In genomic region chr15:37106490-37107001, GRCh38 we compare ENCODE assay signal across 9 cellular contexts. TPM values are rescaled to one million over a fixed set of nuclear protein-coding genes. Genes with fewer than 3 reads are reported as not detected.
DNase-seq lines count a peak whose midpoint lies in the region; ATAC-seq, FAIRE-seq and TF ChIP-seq lines count a peak whose summit lies in the region.
"Had no signal": no experiment of that assay in that cellular context is flagged by ENCODE, and none has a peak within 500 bp of the region (broad histone marks: within the 10 kb centered on the region; RNA-seq: fewer than 3 reads in every experiment).

No MANE protein-coding gene starts in this region.

- peak; percentile 71 for DNase-seq in DMS114 treated with DMSO at 0.1 percent for 48 hours (lab: John Stamatoyannopoulos, UW; ENCODE audit: unreplicated experiment)
- peak; percentile 37 for DNase-seq in MM.1S
- DNase-seq in H1 (ENCODE audit: low read depth in 1 of 2, low spot score in 2 of 2) = peak in 1 of 2 experiments; percentile 72
- DNase-seq in CD1c-positive myeloid dendritic cell (ENCODE audit: extremely low spot score) = no peak
- DNase-seq in left lung = no peak

- H3K4ac ChIP-seq in H1 (replicated peaks; ENCODE audit: insufficient read length, low read depth, low read length) = no peak overlapping the region

- TF ChIP-seq POLR2A in H1 (IDR thresholded peaks at IDR 0.05; ENCODE audit: control extremely low read depth in 1 of 2, low read depth in 2 of 2, low read length in 2 of 2) = no peak

- no peak overlapping the region for H4K91ac ChIP-seq in H1 (replicated peaks; ENCODE audit: insufficient read length, low read length)

- no peak overlapping the region; the same call in 1 of the 2 replicates for H3K9ac ChIP-seq in MM.1S (ENCODE audit: low read length)
- no peak overlapping the region for H3K9ac ChIP-seq in H1 (replicated peaks in 1 of 4; ENCODE audit: extremely low read depth in 1 of 4, low read depth in 3 of 4, low read length in 3 of 4)
- peak overlapping the region; percentile 100 for H3K9ac ChIP-seq in neural cell (ENCODE audit: low read length)

- ATAC-seq in GM21576 (IDR thresholded peaks at IDR 0.05; ENCODE audit: unreplicated experiment) (no peak), HG03442 (IDR thresholded peaks at IDR 0.05; ENCODE audit: unreplicated experiment) (no peak), left lung (no peak)

- no peak overlapping the region for H2BK20ac ChIP-seq in H1 (ENCODE audit: low read length)

- TF ChIP-seq CTCF in MM.1S (IDR thresholded peaks at IDR 0.05; ENCODE audit: low read length) (peak; percentile 59), H1 (IDR thresholded peaks at IDR 0.05; ENCODE audit: control extremely low read depth in 1 of 3, insufficient read depth in 1 of 3, low read depth in 1 of 3, low read length in 3 of 3) (peak; percentile 60 to 70 (median 64)), neural cell (IDR thresholded peaks at IDR 0.05; ENCODE audit: poor library complexity, severe bottlenecking) (peak; percentile 68), left lung (IDR thresholded peaks at IDR 0.05) (no peak)

- no peak overlapping the region for H3K56ac ChIP-seq in H1 (replicated peaks; ENCODE audit: insufficient read length, low read depth, low read length)

- FAIRE-seq in H1 (lab: Jason Lieb, UNC) = peak; percentile 88

- H3K4me1 ChIP-seq in MM.1S (ENCODE audit: low read length) = no peaks in the 10 kb centered on the region
- peaks cover 5 to 16% (median 9%) of the 10 kb centered on the region in 4 experiments for H3K4me1 ChIP-seq in H1 (replicated peaks in 1 of 4; ENCODE audit: control insufficient read depth in 3 of 4, insufficient read depth in 4 of 4, low read length in 3 of 4)
- H3K4me1 ChIP-seq in left lung = peaks cover 0 to 3% of the 10 kb centered on the region in 2 donors

- H4K20me1 ChIP-seq in MM.1S (ENCODE audit: insufficient read depth, low read length) (no peaks in the 10 kb centered on the region), H1 (replicated peaks in 1 of 2; ENCODE audit: control insufficient read depth in 1 of 2, insufficient read depth in 2 of 2, low read length in 2 of 2) (peaks cover 3% of the 10 kb centered on the region in 2 experiments), neural cell (ENCODE audit: insufficient read depth) (no peaks in the 10 kb centered on the region)

- no peak overlapping the region for H2BK15ac ChIP-seq in H1 (ENCODE audit: low read length)

- WGBS in H1 (ENCODE audit: extremely low coverage in 1 of 2, insufficient coverage in 1 of 2, insufficient read length in 1 of 2, insufficient replicate concordance in 2 of 2, low coverage in 1 of 2, low lambda C conversion rate in 2 of 2, missing lambda C conversion rate in 1 of 2), 2 experiments = 1% methylated on average over 23 of the region's 23 CpGs; no CpG with 5 or more reads in 1 of the 2 experiments

- POLR2A ChIA-PET in H1 (lab: Charles Lee; ENCODE audit: partially characterized antibody) = interaction anchor here (1.2 kb wide), 1 partner anchor 11 kb away, joined by 3 read pairs; no protein-coding TSS in a partner anchor

- H3K27me3 ChIP-seq in MM.1S (replicated peaks; ENCODE audit: insufficient read depth, low read length) (no peaks in the 10 kb centered on the region), H1 (replicated peaks in 1 of 4; ENCODE audit: control insufficient read depth in 3 of 4, extremely low read depth in 1 of 4, insufficient read depth in 3 of 4, low read length in 3 of 4) (peaks cover 45 to 85% (median 68%) of the 10 kb centered on the region in 4 experiments), neural cell (ENCODE audit: insufficient read depth, low read depth, low read length) (peaks cover 13% of the 10 kb centered on the region), left lung (peaks cover 61 to 100% of the 10 kb centered on the region in 2 donors)

- H2BK120ac ChIP-seq in H1 (replicated peaks; ENCODE audit: low read depth, low read length) = no peak overlapping the region

- H3K79me1 ChIP-seq in H1 (ENCODE audit: low read depth, low read length) = no peaks in the 10 kb centered on the region

- H3K14ac ChIP-seq in H1 (ENCODE audit: insufficient read length) = no peak overlapping the region

- no peaks in the 10 kb centered on the region for H3F3A ChIP-seq in MM.1S (ENCODE audit: insufficient read depth, low read length)
- peaks cover 7% of the 10 kb centered on the region for H3F3A ChIP-seq in neural cell (ENCODE audit: insufficient read depth, low read length, poor library complexity, severe bottlenecking)

- H3K79me2 ChIP-seq in MM.1S (ENCODE audit: low read length) = no peaks in the 10 kb centered on the region
- H3K79me2 ChIP-seq in H1 (ENCODE audit: control insufficient read depth in 1 of 2, insufficient read depth in 2 of 2, low read length in 2 of 2) = no peaks in the 10 kb centered on the region
- H3K79me2 ChIP-seq in neural cell (replicated peaks; ENCODE audit: insufficient read depth, low read length) = peaks cover 93% of the 10 kb centered on the region

- no peak overlapping the region for H4K8ac ChIP-seq in H1 (ENCODE audit: extremely low read depth, insufficient read depth, low read length)

- H3K36me3 ChIP-seq in MM.1S (replicated peaks; ENCODE audit: insufficient read depth, low read length) (no peaks in the 10 kb centered on the region), H1 (ENCODE audit: control insufficient read depth in 2 of 4, insufficient read depth in 4 of 4, low read length in 3 of 4) (no peaks in the 10 kb centered on the region), neural cell (ENCODE audit: insufficient read depth, low read length) (no peaks in the 10 kb centered on the region), left lung (no peaks in the 10 kb centered on the region)

- TF ChIP-seq RAD21 in H1 (IDR thresholded peaks at IDR 0.05 in 1 of 2, conservative IDR thresholded peaks at IDR 0.05 in 1 of 2; ENCODE audit: low read depth in 2 of 2, low read length in 2 of 2) (peak; percentile 84 to 86), neural cell (conservative IDR thresholded peaks at IDR 0.05) (peak; percentile 71)

- H3K9me2 ChIP-seq in MM.1S (replicated peaks; ENCODE audit: insufficient read depth, low read length) = no peaks in the 10 kb centered on the region
- H3K9me2 ChIP-seq in neural cell (ENCODE audit: insufficient read depth, low read length) = no peaks in the 10 kb centered on the region

- H3K18ac ChIP-seq in H1 (ENCODE audit: extremely low read depth, low read length) = no peak overlapping the region

- peak overlapping the region; percentile 60; the same call in 1 of the 2 replicates for H2BK12ac ChIP-seq in H1 (ENCODE audit: low read depth, low read length)

- H3K9me3 ChIP-seq in MM.1S (replicated peaks; ENCODE audit: insufficient read depth, low read length) (no peaks in the 10 kb centered on the region), H1 (ENCODE audit: insufficient read depth in 2 of 2, low read depth in 1 of 2, low read length in 1 of 2) (no peaks in the 10 kb centered on the region), neural cell (ENCODE audit: low read length) (no peaks in the 10 kb centered on the region), left lung (no peaks in the 10 kb centered on the region)

- H3K23ac ChIP-seq in H1 (ENCODE audit: insufficient read length) = no peak overlapping the region

- H3K27ac ChIP-seq in MM.1S (ENCODE audit: low read length) = no peak overlapping the region
- no peak overlapping the region for H3K27ac ChIP-seq in H1 (ENCODE audit: low read depth, low read length)
- H3K27ac ChIP-seq in neural cell (ENCODE audit: low read length) = peak overlapping the region; percentile 100
- H3K27ac ChIP-seq in left lung = no peak overlapping the region
- H3K27ac ChIP-seq: skin epidermis had no signal

- intact Hi-C loops in left lung (cut with DNase I) = no loop called here

- H3K4me3 ChIP-seq in MM.1S (ENCODE audit: low read length) = peak overlapping the region; percentile 49
- H3K4me3 ChIP-seq in H1 (ENCODE audit: extremely low read depth in 1 of 4, insufficient read depth in 2 of 4, low read depth in 3 of 4, low read length in 4 of 4) = peak overlapping the region; percentile 22 to 64 (median 50); a peak in 7 of 8 replicates
- H3K4me3 ChIP-seq in neural cell (ENCODE audit: low read length) = peak overlapping the region; percentile 93
- H3K4me3 ChIP-seq in left lung = peak overlapping the region in 1 of 2 donors; percentile 7
- H3K4me3 ChIP-seq: skin epidermis had no signal

- no peak overlapping the region for H2AK5ac ChIP-seq in H1 (ENCODE audit: low read depth, low read length)

- H3K4me2 ChIP-seq in MM.1S (ENCODE audit: low read depth, low read length) (peak overlapping the region; percentile 63; the same call in 1 of the 2 replicates), H1 (ENCODE audit: insufficient read depth in 1 of 2, low read depth in 2 of 2, low read length in 2 of 2) (peak overlapping the region; percentile 66 to 92), neural cell (ENCODE audit: low read length) (peak overlapping the region; percentile 84)

- CTCF ChIA-PET in H1 (lab: Charles Lee; ENCODE audit: partially characterized antibody) = interaction anchor here (1.0 to 9.9 kb wide), 5 partner anchors 10 to 315 kb away, joined by 3 to 130 read pairs (median 5); no protein-coding TSS in a partner anchor

- H2AFZ ChIP-seq in MM.1S (ENCODE audit: low read length) (peak overlapping the region; percentile 79), H1 (ENCODE audit: low read length) (0 out of 2 replicates have a peak overlapping the region, but pooled peaks have one; percentile 48), neural cell (ENCODE audit: low read depth, low read length) (no peak overlapping the region)

- H4K5ac ChIP-seq in H1 (ENCODE audit: insufficient read length, low read depth, low read length) = no peak overlapping the region

- H2BK5ac ChIP-seq in H1 (ENCODE audit: low read depth, low read length) = no peak overlapping the region; the same call in 1 of the 2 replicates

- H3K23me2 ChIP-seq in H1 (ENCODE audit: low read depth, low read length) = peaks cover 20% of the 10 kb centered on the region; the same call in 1 of the 2 replicates

- TF ChIP-seq EP300 in H1 (IDR thresholded peaks at IDR 0.05; ENCODE audit: borderline replicate concordance in 1 of 2, low read depth in 2 of 2, low read length in 2 of 2) (no peak), neural cell (conservative IDR thresholded peaks at IDR 0.05; ENCODE audit: poor library complexity, severe bottlenecking) (no peak)

TF ChIP-seq in neural cell, 6 proteins besides CTCF, POLR2A, EP300 and RAD21 (continues in another document):
- peak; percentile 51 for TF ChIP-seq POLR2AphosphoS5 (IDR thresholded peaks at IDR 0.05)
- TF ChIP-seq MXI1 (conservative IDR thresholded peaks at IDR 0.05; ENCODE audit: poor library complexity, severe bottlenecking) = no peak

RNA-seq across cellular contexts. Expression of gene MEIS2, which starts 6.2 kb away (rescaled TPM):
- 0.22 and 0.65 TPM in 2 replicates for total RNA-seq in H1 (2021; fragmentation: NEBNext Ultra II Directional; extraction: Animal tissue kit (Norgen Biotek cat#: 25700))
- polyA plus RNA-seq in H1 (2011; rRNA removed) (1.2 and 1.3 TPM in 2 replicates), neural cell (825 and 939 TPM in 2 replicates)
- 0.41 TPM for polyA plus RNA-seq in H1 (2011; cell fraction: cytosol; rRNA removed)
- polyA plus RNA-seq in H1 (2011; cell fraction: nucleus; rRNA removed) = 2.1 TPM
- polyA plus RNA-seq in H1 (2012, experiment 1 of 2) = 0.25 to 1.9 TPM (median 0.37 TPM) in 4 replicates
- polyA plus RNA-seq in H1 (2012, experiment 2 of 2) = 0.08 TPM
- polyA plus RNA-seq in H1 (2013, experiment 1 of 2) = 0.16 TPM
- polyA plus RNA-seq in H1 (2013, experiment 2 of 2) = 0.24 TPM
- 0.88 and 2.0 TPM in 2 replicates for polyA minus RNA-seq in H1 (2011; rRNA and poly(A)+ RNA removed)
- not detected for polyA minus RNA-seq in H1 (2011; cell fraction: cytosol; rRNA and poly(A)+ RNA removed)
- 4.5 TPM for polyA minus RNA-seq in H1 (2011; cell fraction: nucleus; rRNA and poly(A)+ RNA removed)
- 1,509 and 1,681 TPM in 2 replicates for polyA minus RNA-seq in neural cell
- total RNA-seq in left lung = 10 to 100 TPM; 14.1 to 18.7 TPM

Comparison
In these comparisons a context has a peak if more than half of its experiments do, and no peak if none do; other contexts are left out.
1. DNase-seq: peak in DMS114 treated with DMSO at 0.1 percent for 48 hours (single experiment) and MM.1S (single experiment); none in CD1c-positive myeloid dendritic cell (single experiment) and left lung (0 of 2).
2. CTCF ChIP-seq: peak in MM.1S (single experiment), H1 (3 of 3) and neural cell (single experiment); none in left lung (0 of 2).
3. Peak in every context shown above with its lines, with median percentiles within 50 percentile points of each other: H3K4me2 ChIP-seq.